ENCODE assay signal across 14 cellular contexts in the genomic region with DNA sequence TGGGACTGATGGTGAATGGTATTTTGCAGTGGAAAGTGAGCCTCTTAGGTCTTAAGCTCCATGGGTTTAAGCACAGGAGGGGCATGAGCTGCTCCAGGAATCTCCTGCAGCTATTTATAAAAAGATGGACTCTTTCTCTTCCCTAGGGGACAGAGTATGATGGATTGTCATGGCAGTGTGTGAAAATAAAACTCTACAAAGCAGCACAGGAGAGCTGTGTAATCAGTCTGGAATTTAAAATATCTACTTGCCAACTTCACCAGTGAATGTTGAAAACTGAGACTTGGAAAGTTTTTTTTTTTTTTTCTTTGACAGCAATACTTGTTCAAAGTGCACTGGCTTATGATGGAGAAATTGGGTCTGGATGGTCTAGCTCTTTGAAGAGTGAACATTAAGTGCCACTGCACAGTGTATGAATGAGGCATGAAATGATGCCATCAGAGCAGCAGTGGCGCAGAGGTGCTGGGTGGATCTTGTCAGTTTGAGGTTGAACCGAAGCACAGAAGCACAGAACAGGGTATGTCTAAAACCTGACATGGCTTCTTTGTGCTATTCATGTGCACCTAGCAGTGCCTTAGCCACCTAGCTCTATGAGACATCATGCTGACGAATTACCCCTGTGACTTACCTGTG.
DNase-seq lines count a peak whose midpoint lies in the region; ATAC-seq and TF ChIP-seq lines count a peak whose summit lies in the region.
"Had no signal": no experiment of that assay in that cellular context is flagged by ENCODE, and none has a peak within 500 bp of the region (broad histone marks: within the 10 kb centered on the region; RNA-seq: fewer than 3 reads in every experiment).

No MANE protein-coding gene starts in this region.

- DNase-seq in COLO829 (ENCODE audit: low spot score): peak; percentile 12
- peak; percentile 26 for DNase-seq in RWPE1 (ENCODE audit: low spot score)
- DNase-seq in fibroblast of the conjunctiva (ENCODE audit: low read depth): peak; percentile 52
- DNase-seq in progenitor cell of endocrine pancreas (ENCODE audit: low spot score, unreplicated experiment): no peak
- DNase-seq in occipital lobe (lab: John Stamatoyannopoulos, UW): no peak
- no peak for DNase-seq in A673 (ENCODE audit: low spot score)
- DNase-seq: activated effector memory CD4-positive, alpha-beta T cell treated with Interleukin-2 at 50 U/mL for 16 hours; NCI-H1930 had no signal

- CTCF ChIA-PET in RWPE1 (lab: Yijun Ruan, JAX): no interaction called here
- CTCF ChIA-PET in A673 (lab: Charles Lee): no interaction called here

- no peaks in the 10 kb centered on the region for H3K36me3 ChIP-seq in A673 (ENCODE audit: insufficient read depth, low read length, poor library complexity, severe bottlenecking)
- H3K36me3 ChIP-seq: HAP-1 had no signal

- no peaks in the 10 kb centered on the region for H3K4me1 ChIP-seq in A673 (ENCODE audit: insufficient read depth, low read length, poor library complexity, severe bottlenecking)
- H3K4me1 ChIP-seq: HAP-1 had no signal

- peaks cover 3% of the 10 kb centered on the region for H3K27me3 Mint-ChIP-seq in progenitor cell of endocrine pancreas
- H3K27me3 Mint-ChIP-seq: stimulated activated naive CD8-positive, alpha-beta T cell treated with anti-CD3 and anti-CD28 coated beads, Interleukin-15, Interleukin-2, amounts not matched to agents 100 ng/mL and 50 ng/mL, for 24 hours had no signal

- TF ChIP-seq CTCF in RWPE1 (conservative IDR thresholded peaks at IDR 0.05; ENCODE audit: low read depth) (no peak), progenitor cell of endocrine pancreas (IDR thresholded peaks at IDR 0.05; ENCODE audit: unreplicated experiment) (no peak), A673 (conservative IDR thresholded peaks at IDR 0.05; ENCODE audit: low read depth, low read length) (no peak)

- H3K27me3 ChIP-seq in A673 (replicated peaks; ENCODE audit: insufficient read depth, low read depth, low read length, poor library complexity): no peaks in the 10 kb centered on the region

- intact Hi-C loops in A673 (cut with micrococcal nuclease; ENCODE audit: unreplicated experiment): no loop called here

- no TSS peak for BruUV-seq in A673 (replicated peaks; lab: Mats Ljungman, UMichigan)

- H3K4me3 Mint-ChIP-seq in progenitor cell of endocrine pancreas (ENCODE audit: low read depth): no peak overlapping the region
- H3K4me3 Mint-ChIP-seq: stimulated activated naive CD8-positive, alpha-beta T cell treated with anti-CD3 and anti-CD28 coated beads, Interleukin-15, Interleukin-2, amounts not matched to agents 100 ng/mL and 50 ng/mL, for 24 hours had no signal

- H3K4me3 ChIP-seq in A673 (ENCODE audit: low read depth, low read length, poor library complexity, severe bottlenecking): no peak overlapping the region
- H3K4me3 ChIP-seq: HAP-1 had no signal

- ATAC-seq in HG03175 (IDR thresholded peaks at IDR 0.05; ENCODE audit: unreplicated experiment) (no peak), HG03520 (IDR thresholded peaks at IDR 0.05; ENCODE audit: unreplicated experiment) (no peak)
- ATAC-seq: activated CD4-positive, CD25-positive, alpha-beta regulatory T cell treated with anti-CD3 and anti-CD28 coated beads, Interleukin-2, amount 50 U/mL, for 24 hours; Panc1 had no signal

- H3K4me1 Mint-ChIP-seq in progenitor cell of endocrine pancreas (ENCODE audit: low read depth): peaks cover 18% of the 10 kb centered on the region

- peaks cover 22% of the 10 kb centered on the region for H3K9me3 Mint-ChIP-seq in progenitor cell of endocrine pancreas (ENCODE audit: low read depth)

- POLR2A ChIA-PET in RWPE1 (lab: Yijun Ruan, JAX; ENCODE audit: low non-redundant PET) (no interaction called here), A673 (lab: Charles Lee; ENCODE audit: low non-redundant PET) (no interaction called here)

- peaks cover 15% of the 10 kb centered on the region for H3K36me3 Mint-ChIP-seq in progenitor cell of endocrine pancreas (ENCODE audit: insufficient read depth)

- H3K9me3 ChIP-seq in A673 (ENCODE audit: low read depth, low read length, poor library complexity, severe bottlenecking): peaks cover 7% of the 10 kb centered on the region
- H3K9me3 ChIP-seq: HAP-1 had no signal

- no peak overlapping the region for H3K27ac ChIP-seq in RWPE1
- no peak overlapping the region for H3K27ac ChIP-seq in A673 (ENCODE audit: low read depth, low read length, poor library complexity, severe bottlenecking)

- H3K27ac Mint-ChIP-seq in progenitor cell of endocrine pancreas: peak overlapping the region; percentile 14
- H3K27ac Mint-ChIP-seq: stimulated activated naive CD8-positive, alpha-beta T cell treated with anti-CD3 and anti-CD28 coated beads, Interleukin-15, Interleukin-2, amounts not matched to agents 100 ng/mL and 50 ng/mL, for 24 hours had no signal

Comparison
In these comparisons a context has a peak if more than half of its experiments do, and no peak if none do; other contexts are left out.
1. DNase-seq: peak in COLO829 (single experiment), RWPE1 (single experiment) and fibroblast of the conjunctiva (single experiment); none in progenitor cell of endocrine pancreas (single experiment), occipital lobe (single experiment) and A673 (single experiment).